ENCODE assay signal across 25 cellular contexts in genomic region chr14:72753879-72754400, GRCh38.
"Had no signal": no experiment of that assay in that cellular context is flagged by ENCODE, and none has a peak within 500 bp of the region (broad histone marks: within the 10 kb centered on the region; RNA-seq: fewer than 3 reads in every experiment).

No MANE protein-coding gene starts in this region.

- H3K4me1 ChIP-seq: esophagus squamous epithelium, left lung, lower lobe of right lung, suprapubic skin, transverse colon had no signal

- DNase-seq: central memory CD4-positive, alpha-beta T cell; effector CD8-positive, alpha-beta T cell; esophagus squamous epithelium; foreskin melanocyte; glutamatergic neuron; heart right ventricle; hypothalamus; immature natural killer cell; islet precursor cell; left lung; lower lobe of right lung; mucosa of descending colon; naive B cell; psoas muscle; stimulated activated CD4-positive, alpha-beta T cell treated with anti-CD3 and anti-CD28 coated beads, Interleukin-12 subunit alpha, Interleukin-12 subunit beta, amount 100 ng/mL, for 4 hours; stimulated activated CD4-positive, alpha-beta T cell treated with anti-CD3 and anti-CD28 coated beads, Interleukin-1b, Interleukin-23, amount 100 ng/mL, for 48 hours; stimulated activated CD4-positive, alpha-beta T cell treated with anti-CD3 and anti-CD28 coated beads, Interleukin-4, amount 100 ng/mL, for 1 hour; stimulated activated CD8-positive, alpha-beta memory T cell treated with anti-CD3 and anti-CD28 coated beads, Interleukin-4, amount 100 ng/mL, for 48 hours; stimulated activated naive CD4-positive, alpha-beta T cell; stimulated activated naive CD8-positive, alpha-beta T cell treated with anti-CD3 and anti-CD28 coated beads, Interleukin-15, amount 100 ng/mL, for 72 hours; transverse colon had no signal

- H3K4me3 ChIP-seq: esophagus squamous epithelium, heart right ventricle, left lung, lower lobe of right lung, mucosa of descending colon, psoas muscle, smooth muscle cell, suprapubic skin, transverse colon had no signal

- H3K27me3 ChIP-seq: esophagus squamous epithelium, heart right ventricle, left lung, suprapubic skin, transverse colon had no signal

- H3K36me3 ChIP-seq: esophagus squamous epithelium, left lung, lower lobe of right lung, suprapubic skin, transverse colon had no signal

- ATAC-seq: left lung; lower lobe of right lung; mucosa of descending colon; natural killer cell treated with Interleukin-12 subunit alpha and Interleukin-12 subunit beta and Interleukin-15 and Interleukin-18, amount 100 ng/mL, for 72 hours; psoas muscle; sciatic nerve; stimulated activated naive CD8-positive, alpha-beta T cell treated with anti-CD3 and anti-CD28 coated beads, Interleukin-15, amount 100 ng/mL, for 72 hours had no signal

- H3K27ac ChIP-seq: esophagus squamous epithelium, heart right ventricle, left lung, lower lobe of right lung, psoas muscle, suprapubic skin, transverse colon had no signal
